9 cellular contexts compared by ENCODE assay signal in the genomic region with DNA sequence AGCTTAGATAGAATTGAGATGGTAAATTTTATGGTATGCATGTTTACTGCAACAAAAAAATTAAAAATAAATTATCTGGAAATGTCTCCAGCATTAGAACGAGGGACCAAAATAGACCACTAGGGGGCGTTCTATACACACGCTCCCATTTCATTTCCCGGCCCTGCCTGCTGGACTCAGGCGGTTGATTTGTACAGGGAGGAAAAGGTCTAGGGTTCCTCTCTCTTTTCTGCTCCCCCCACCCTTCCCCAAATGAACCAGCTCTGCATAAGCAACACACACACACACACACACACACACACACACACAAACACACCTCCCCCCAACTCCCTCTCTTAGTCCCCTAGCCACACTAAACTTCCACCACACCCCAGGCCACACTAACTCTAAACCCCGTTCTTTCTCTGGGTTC. TPM values are rescaled to one million over a fixed set of nuclear protein-coding genes. Genes with fewer than 3 reads are reported as not detected.
DNase-seq lines count a peak whose midpoint lies in the region; ATAC-seq, FAIRE-seq and TF ChIP-seq lines count a peak whose summit lies in the region.
"Had no signal": no experiment of that assay in that cellular context is flagged by ENCODE, and none has a peak within 500 bp of the region (broad histone marks: within the 10 kb centered on the region; RNA-seq: fewer than 3 reads in every experiment).

No MANE protein-coding gene starts in this region.

- TF ChIP-seq CTCF in RWPE1 (conservative IDR thresholded peaks at IDR 0.05; ENCODE audit: low read depth) (peak; percentile 82), foreskin fibroblast (IDR thresholded peaks at IDR 0.05; ENCODE audit: low read depth, low read length) (peak; percentile 74), pancreas (IDR thresholded peaks at IDR 0.05) (peak; percentile 74 to 84 (median 79)), vagina (IDR thresholded peaks at IDR 0.05) (peak; percentile 60 to 74 (median 67))

- 8 to 10% methylated on average over 6 of the region's 6 CpGs for WGBS in pancreas, 2 donors

- no peak overlapping the region for H3K27ac ChIP-seq in RWPE1
- no peak overlapping the region for H3K27ac ChIP-seq in pancreas
- no peak overlapping the region for H3K27ac ChIP-seq in vagina

- H3K9me3 Mint-ChIP-seq in activated T-helper 17 cell treated with anti-CD3 and anti-CD28 coated beads, Interleukin-2, amount 50 U/mL, for 72 hours = no peaks in the 10 kb centered on the region

- H3K27me3 Mint-ChIP-seq in activated T-helper 17 cell treated with anti-CD3 and anti-CD28 coated beads, Interleukin-2, amount 50 U/mL, for 72 hours = no peaks in the 10 kb centered on the region

- POLR2A ChIA-PET in RWPE1 (lab: Yijun Ruan, JAX; ENCODE audit: low non-redundant PET) = no interaction called here

- H3K27me3 ChIP-seq in pancreas = no peaks in the 10 kb centered on the region
- H3K27me3 ChIP-seq in vagina = no peaks in the 10 kb centered on the region

- CTCF ChIA-PET in RWPE1 (lab: Yijun Ruan, JAX) = interaction anchor here (0.6 to 2.0 kb wide), 9 partner anchors 15 to 344 kb away, joined by 3 to 20 read pairs (median 4); a partner anchor contains a TSS

- no peak for TF ChIP-seq POLR2A in vagina (IDR thresholded peaks at IDR 0.05)

- peak; percentile 64 for DNase-seq in EH (ENCODE audit: low read depth)
- peak; percentile 78 for DNase-seq in LoVo (ENCODE audit: low spot score)
- peak; percentile 75 for DNase-seq in RWPE1 (ENCODE audit: low spot score)
- DNase-seq in foreskin fibroblast = peak; percentile 47 to 80
- peak in 3 of 6 donors; percentile 46 to 68 (median 50) for DNase-seq in pancreas
- DNase-seq in vagina (ENCODE audit: extremely low spot score in 2 of 2) = no peak

- intact Hi-C loops in pancreas (cut with DNase I) = loop anchor here in 2 of 3 donors (5.0 to 10.0 kb wide), 2 partner anchors 46 to 109 kb away; no protein-coding TSS in a partner anchor
- intact Hi-C loops in vagina (cut with DNase I) = no loop called here

- H3K4me1 ChIP-seq in pancreas = no peaks in the 10 kb centered on the region
- H3K4me1 ChIP-seq in vagina = no peaks in the 10 kb centered on the region

- H3K36me3 Mint-ChIP-seq in activated T-helper 17 cell treated with anti-CD3 and anti-CD28 coated beads, Interleukin-2, amount 50 U/mL, for 72 hours (ENCODE audit: low read depth) = no peaks in the 10 kb centered on the region

- H3K4me3 ChIP-seq in foreskin fibroblast (ENCODE audit: low read depth in 1 of 2, low read length in 2 of 2) (no peak overlapping the region), pancreas (no peak overlapping the region), vagina (no peak overlapping the region)

- no peak for FAIRE-seq in pancreas (lab: Jason Lieb, UNC)
- FAIRE-seq: colon had no signal

- no peaks in the 10 kb centered on the region for H3K4me1 Mint-ChIP-seq in activated T-helper 17 cell treated with anti-CD3 and anti-CD28 coated beads, Interleukin-2, amount 50 U/mL, for 72 hours

- H3K9me3 ChIP-seq in pancreas (no peaks in the 10 kb centered on the region), vagina (no peaks in the 10 kb centered on the region)

- peak; percentile 85 for ATAC-seq in activated T-helper 17 cell treated with anti-CD3 and anti-CD28 coated beads, Interleukin-2, amount 50 U/mL, for 72 hours (replicated peaks)
- ATAC-seq in pancreas = peak; percentile 86 to 98 (median 96)
- no peak for ATAC-seq in GM18861 (IDR thresholded peaks at IDR 0.05; ENCODE audit: unreplicated experiment)

- H3K4me3 Mint-ChIP-seq in activated T-helper 17 cell treated with anti-CD3 and anti-CD28 coated beads, Interleukin-2, amount 50 U/mL, for 72 hours = no peak overlapping the region

- H3K27ac Mint-ChIP-seq in activated T-helper 17 cell treated with anti-CD3 and anti-CD28 coated beads, Interleukin-2, amount 50 U/mL, for 72 hours = peak overlapping the region; percentile 4

- H3K36me3 ChIP-seq in pancreas = no peaks in the 10 kb centered on the region
- H3K36me3 ChIP-seq in vagina = no peaks in the 10 kb centered on the region

RNA-seq across cellular contexts. Expression of a gene that starts 7.8 kb away (rescaled TPM):
- total RNA-seq in activated T-helper 17 cell treated with anti-CD3 and anti-CD28 coated beads, Interleukin-2, amount 50 U/mL, for 72 hours = 10 to 100 TPM; 13.2 to 17.4 TPM
- total RNA-seq in pancreas = 1 to 10 TPM; 3.5 to 8.1 (median 5.6) TPM
- polyA plus RNA-seq in pancreas = 1 to 10 TPM; 4.0 to 6.1 TPM
- 8.3 TPM for total RNA-seq in vagina

Comparison
In these comparisons a context has a peak if more than half of its experiments do, and no peak if none do; other contexts are left out.
1. DNase-seq: peak in EH (single experiment), LoVo (single experiment), RWPE1 (single experiment) and foreskin fibroblast (2 of 2); none in vagina (0 of 2).
2. Peak in every context shown above with its lines, with median percentiles within 50 percentile points of each other: CTCF ChIP-seq.